Comparison of ENCODE assay signal across 22 cellular contexts in genomic region chr2:2762898-2763287, GRCh38.
DNase-seq lines count a peak whose midpoint lies in the region; ATAC-seq and TF ChIP-seq lines count a peak whose summit lies in the region.
"Had no signal": no experiment of that assay in that cellular context is flagged by ENCODE, and none has a peak within 500 bp of the region (broad histone marks: within the 10 kb centered on the region; RNA-seq: fewer than 3 reads in every experiment).

No MANE protein-coding gene starts in this region.

- peaks cover 17% of the 10 kb centered on the region for H3K4me1 ChIP-seq in foreskin keratinocyte
- H3K4me1 ChIP-seq in spleen = no peaks in the 10 kb centered on the region
- H3K4me1 ChIP-seq: BE2C had no signal

- H3K27ac Mint-ChIP-seq in mesothelial cell of epicardium = peak overlapping the region; percentile 25
- H3K27ac Mint-ChIP-seq: H9, HFFc6 had no signal

- WGBS in spleen, 5 donors = 79 to 86% (median 80%) methylated on average over 9 to 10 of the region's 10 CpGs

- no peak for TF ChIP-seq CTCF in RWPE1 (conservative IDR thresholded peaks at IDR 0.05; ENCODE audit: low read depth)
- TF ChIP-seq CTCF in foreskin keratinocyte (conservative IDR thresholded peaks at IDR 0.05) = no peak
- TF ChIP-seq CTCF in mesothelial cell of epicardium (IDR thresholded peaks at IDR 0.05; ENCODE audit: unreplicated experiment) = no peak
- TF ChIP-seq CTCF in spleen (IDR thresholded peaks at IDR 0.05 in 8 of 11, conservative IDR thresholded peaks at IDR 0.05 in 3 of 11) = no peak
- no peak for TF ChIP-seq CTCF in GM10266 (IDR thresholded peaks at IDR 0.05; ENCODE audit: control insufficient read depth, insufficient read depth, low read depth, missing control alignments)

- peaks cover 8% of the 10 kb centered on the region for H3K9me3 Mint-ChIP-seq in mesothelial cell of epicardium

- POLR2A ChIA-PET in RWPE1 (lab: Yijun Ruan, JAX; ENCODE audit: low non-redundant PET) = no interaction called here

- no peaks in the 10 kb centered on the region for H3K36me3 ChIP-seq in spleen
- H3K36me3 ChIP-seq: BE2C had no signal

- peaks cover 15% of the 10 kb centered on the region for H3K4me1 Mint-ChIP-seq in mesothelial cell of epicardium

- no peak for DNase-seq in RWPE1 (ENCODE audit: low spot score)
- DNase-seq in foreskin keratinocyte = peak in 1 of 2 donors; percentile 58
- DNase-seq in mesothelial cell of epicardium (ENCODE audit: low spot score in 2 of 2, unreplicated experiment in 2 of 2) = no peak
- DNase-seq in spleen = peak; percentile 58
- DNase-seq in NK-92 treated with Interleukin-12 subunit alpha and Interleukin-12 subunit beta, amount 100 ng/mL, for 24 hours (lab: John Stamatoyannopoulos, UW) = no peak
- no peak for DNase-seq in stimulated activated CD8-positive, alpha-beta memory T cell treated with anti-CD3 and anti-CD28 coated beads, Interleukin-4, amount 100 ng/mL, for 48 hours
- DNase-seq in GM10266 (ENCODE audit: extremely low spot score) = no peak
- DNase-seq: BE2C, DMS53, GDM1, H9, HFFc6, MM.1S, NCI-H1048, NCI-H1436, NCI-H187 treated with DMSO at 0.1 percent for 48 hours, NCI-H446 treated with DMSO at 0.1 percent for 48 hours, NCI-H526 treated with DMSO at 0.1 percent for 48 hours, PC-3 had no signal

- CTCF ChIA-PET in RWPE1 (lab: Yijun Ruan, JAX) = no interaction called here

- H3K4me3 ChIP-seq in spleen = no peak overlapping the region
- H3K4me3 ChIP-seq: K562 had no signal

- H3K36me3 Mint-ChIP-seq in mesothelial cell of epicardium = no peaks in the 10 kb centered on the region

- H3K27me3 ChIP-seq in foreskin keratinocyte (no peaks in the 10 kb centered on the region), spleen (replicated peaks in 1 of 7) (no peaks in the 10 kb centered on the region)
- H3K27me3 ChIP-seq: BE2C had no signal

- H3K4me3 Mint-ChIP-seq in mesothelial cell of epicardium = no peak overlapping the region
- H3K4me3 Mint-ChIP-seq: H9, HFFc6 had no signal

- H3K27ac ChIP-seq in RWPE1 (0 out of 2 replicates have a peak overlapping the region, but pooled peaks have one; percentile 6), foreskin keratinocyte (peak overlapping the region; percentile 61), spleen (no peak overlapping the region)
- H3K27ac ChIP-seq: HL-60 had no signal

- no peak for TF ChIP-seq POLR2A in spleen (IDR thresholded peaks at IDR 0.05)

- intact Hi-C loops in spleen (cut with DNase I; ENCODE audit: low total_unique reads) = no loop called here

- peaks cover 0 to 16% (median 11%) of the 10 kb centered on the region in 8 donors for H3K9me3 ChIP-seq in spleen
- H3K9me3 ChIP-seq: BE2C had no signal

- peaks cover 4% of the 10 kb centered on the region for H3K27me3 Mint-ChIP-seq in mesothelial cell of epicardium (ENCODE audit: low read depth)

- ATAC-seq in foreskin keratinocyte = peak; percentile 8
- ATAC-seq: HepG2, K562, PC-3 had no signal

Comparison
In these comparisons a context has a peak if more than half of its experiments do, and no peak if none do; other contexts are left out.
1. H3K27ac ChIP-seq: peak in RWPE1 (single experiment) and foreskin keratinocyte (single experiment); none in spleen (0 of 8).